11 cellular contexts compared by ENCODE assay signal in the genomic region with DNA sequence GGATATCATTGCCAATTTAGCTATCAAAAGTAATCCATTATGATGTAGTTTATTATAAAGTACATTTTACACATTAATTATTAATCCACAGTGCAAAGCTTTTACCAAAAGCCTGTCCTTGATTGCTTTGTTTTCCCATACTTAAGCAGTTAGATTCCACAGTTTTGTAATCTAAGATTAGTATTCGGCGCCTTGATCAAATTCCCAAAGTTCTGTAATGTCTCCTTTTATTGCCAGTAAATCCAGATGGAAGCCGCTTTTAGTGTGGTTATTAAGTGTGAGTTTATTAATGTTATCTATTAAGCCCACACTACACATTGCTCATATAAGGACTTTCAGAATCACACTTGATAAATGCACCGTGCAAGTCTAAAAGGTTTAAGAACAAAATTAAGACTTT.
"Had no signal": no experiment of that assay in that cellular context is flagged by ENCODE, and none has a peak within 500 bp of the region (broad histone marks: within the 10 kb centered on the region; RNA-seq: fewer than 3 reads in every experiment).

No MANE protein-coding gene starts in this region.

- H3K4me1 Mint-ChIP-seq: GM23338, H9 had no signal

- FAIRE-seq: H1, H54 had no signal

- ATAC-seq: GM23338, HCT116 had no signal

- H3K4me3 ChIP-seq: GM23248, GM23338, HAP-1 had no signal

- H3K27ac ChIP-seq: GM23248 had no signal

- H3K4me3 Mint-ChIP-seq: GM23338, H9, HFFc6 had no signal

- DNase-seq: GM23248, GOT3, H7, H9, HCEC 1CT, HFFc6 had no signal

- H3K27ac Mint-ChIP-seq: GM23338, H9, HFFc6 had no signal

- H3K4me1 ChIP-seq: HAP-1 had no signal

- H3K9me3 ChIP-seq: HAP-1 had no signal

- H3K9me3 Mint-ChIP-seq: GM23338, H9 had no signal

- H3K36me3 ChIP-seq: HAP-1 had no signal
